In the genomic region with DNA sequence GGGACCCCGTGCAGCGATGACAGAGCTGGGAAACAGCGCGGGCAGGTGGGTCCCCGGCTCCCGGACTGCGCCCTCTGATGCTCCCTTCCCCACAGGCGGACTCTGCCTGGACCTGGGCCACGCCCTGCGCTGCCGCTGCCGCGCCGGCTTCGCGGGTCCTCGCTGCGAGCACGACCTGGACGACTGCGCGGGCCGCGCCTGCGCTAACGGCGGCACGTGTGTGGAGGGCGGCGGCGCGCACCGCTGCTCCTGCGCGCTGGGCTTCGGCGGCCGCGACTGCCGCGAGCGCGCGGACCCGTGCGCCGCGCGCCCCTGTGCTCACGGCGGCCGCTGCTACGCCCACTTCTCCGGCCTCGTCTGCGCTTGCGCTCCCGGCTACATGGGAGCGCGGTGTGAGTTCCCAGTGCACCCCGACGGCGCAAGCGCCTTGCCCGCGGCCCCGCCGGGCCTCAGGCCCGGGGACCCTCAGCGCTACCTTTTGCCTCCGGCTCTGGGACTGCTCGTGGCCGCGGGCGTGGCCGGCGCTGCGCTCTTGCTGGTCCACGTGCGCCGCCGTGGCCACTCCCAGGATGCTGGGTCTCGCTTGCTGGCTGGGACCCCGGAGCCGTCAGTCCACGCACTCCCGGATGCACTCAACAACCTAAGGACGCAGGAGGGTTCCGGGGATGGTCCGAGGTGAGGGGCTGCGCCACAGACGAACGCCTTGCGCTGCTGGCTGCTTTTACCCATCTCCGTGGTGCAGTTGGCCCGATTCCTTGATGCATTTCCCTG, we compare ENCODE assay signal across 1 cellular context.
TF ChIP-seq lines count a peak whose summit lies in the region.

No MANE protein-coding gene starts in this region.

TF ChIP-seq in HepG2, 621 proteins besides CTCF, POLR2A, EP300 and RAD21 (continued from another document and continues in another):
- TF ChIP-seq, protein P1, sequence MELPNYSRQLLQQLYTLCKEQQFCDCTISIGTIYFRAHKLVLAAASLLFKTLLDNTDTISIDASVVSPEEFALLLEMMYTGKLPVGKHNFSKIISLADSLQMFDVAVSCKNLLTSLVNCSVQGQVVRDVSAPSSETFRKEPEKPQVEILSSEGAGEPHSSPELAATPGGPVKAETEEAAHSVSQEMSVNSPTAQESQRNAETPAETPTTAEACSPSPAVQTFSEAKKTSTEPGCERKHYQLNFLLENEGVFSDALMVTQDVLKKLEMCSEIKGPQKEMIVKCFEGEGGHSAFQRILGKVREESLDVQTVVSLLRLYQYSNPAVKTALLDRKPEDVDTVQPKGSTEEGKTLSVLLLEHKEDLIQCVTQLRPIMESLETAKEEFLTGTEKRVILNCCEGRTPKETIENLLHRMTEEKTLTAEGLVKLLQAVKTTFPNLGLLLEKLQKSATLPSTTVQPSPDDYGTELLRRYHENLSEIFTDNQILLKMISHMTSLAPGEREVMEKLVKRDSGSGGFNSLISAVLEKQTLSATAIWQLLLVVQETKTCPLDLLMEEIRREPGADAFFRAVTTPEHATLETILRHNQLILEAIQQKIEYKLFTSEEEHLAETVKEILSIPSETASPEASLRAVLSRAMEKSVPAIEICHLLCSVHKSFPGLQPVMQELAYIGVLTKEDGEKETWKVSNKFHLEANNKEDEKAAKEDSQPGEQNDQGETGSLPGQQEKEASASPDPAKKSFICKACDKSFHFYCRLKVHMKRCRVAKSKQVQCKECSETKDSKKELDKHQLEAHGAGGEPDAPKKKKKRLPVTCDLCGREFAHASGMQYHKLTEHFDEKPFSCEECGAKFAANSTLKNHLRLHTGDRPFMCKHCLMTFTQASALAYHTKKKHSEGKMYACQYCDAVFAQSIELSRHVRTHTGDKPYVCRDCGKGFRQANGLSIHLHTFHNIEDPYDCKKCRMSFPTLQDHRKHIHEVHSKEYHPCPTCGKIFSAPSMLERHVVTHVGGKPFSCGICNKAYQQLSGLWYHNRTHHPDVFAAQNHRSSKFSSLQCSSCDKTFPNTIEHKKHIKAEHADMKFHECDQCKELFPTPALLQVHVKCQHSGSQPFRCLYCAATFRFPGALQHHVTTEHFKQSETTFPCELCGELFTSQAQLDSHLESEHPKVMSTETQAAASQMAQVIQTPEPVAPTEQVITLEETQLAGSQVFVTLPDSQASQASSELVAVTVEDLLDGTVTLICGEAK (IDR thresholded peaks at IDR 0.05) = no peak
- TF ChIP-seq, protein P1 (CRISPR knock-in tag; IDR thresholded peaks at IDR 0.05) = peak; percentile 69; the same call in 1 of the 2 replicates
- no peak for TF ChIP-seq ZBTB21 (CRISPR knock-in tag; IDR thresholded peaks at IDR 0.05)
- TF ChIP-seq ZBTB25 (CRISPR knock-in tag; IDR thresholded peaks at IDR 0.05) = no peak
- TF ChIP-seq GABPA (IDR thresholded peaks at IDR 0.05; ENCODE audit: low read depth, low read length) = no peak
- no peak for TF ChIP-seq GABPA (CRISPR knock-in tag; IDR thresholded peaks at IDR 0.05; ENCODE audit: low read depth)
- peak; percentile 95 for TF ChIP-seq ZBTB14 (CRISPR knock-in tag; IDR thresholded peaks at IDR 0.05)
- TF ChIP-seq HCFC1 (IDR thresholded peaks at IDR 0.05; ENCODE audit: low read depth, low read length) = no peak
- no peak for TF ChIP-seq ZBTB8A (CRISPR knock-in tag; IDR thresholded peaks at IDR 0.05; ENCODE audit: borderline replicate concordance, low read depth)
- TF ChIP-seq ZNF160 (CRISPR knock-in tag; IDR thresholded peaks at IDR 0.05) = peak; percentile 88; the same call in 1 of the 2 replicates
- no peak for TF ChIP-seq ZNF75D (CRISPR knock-in tag; IDR thresholded peaks at IDR 0.05; ENCODE audit: borderline replicate concordance)
- no peak for TF ChIP-seq PCBP1 (IDR thresholded peaks at IDR 0.05; ENCODE audit: borderline replicate concordance, low read depth, low read length)
- no peak for TF ChIP-seq MLLT10 (CRISPR knock-in tag; IDR thresholded peaks at IDR 0.05)
- peak; percentile 49; the same call in 1 of the 2 replicates for TF ChIP-seq TP53 (CRISPR knock-in tag; conservative IDR thresholded peaks at IDR 0.05)
- TF ChIP-seq, protein P2, sequence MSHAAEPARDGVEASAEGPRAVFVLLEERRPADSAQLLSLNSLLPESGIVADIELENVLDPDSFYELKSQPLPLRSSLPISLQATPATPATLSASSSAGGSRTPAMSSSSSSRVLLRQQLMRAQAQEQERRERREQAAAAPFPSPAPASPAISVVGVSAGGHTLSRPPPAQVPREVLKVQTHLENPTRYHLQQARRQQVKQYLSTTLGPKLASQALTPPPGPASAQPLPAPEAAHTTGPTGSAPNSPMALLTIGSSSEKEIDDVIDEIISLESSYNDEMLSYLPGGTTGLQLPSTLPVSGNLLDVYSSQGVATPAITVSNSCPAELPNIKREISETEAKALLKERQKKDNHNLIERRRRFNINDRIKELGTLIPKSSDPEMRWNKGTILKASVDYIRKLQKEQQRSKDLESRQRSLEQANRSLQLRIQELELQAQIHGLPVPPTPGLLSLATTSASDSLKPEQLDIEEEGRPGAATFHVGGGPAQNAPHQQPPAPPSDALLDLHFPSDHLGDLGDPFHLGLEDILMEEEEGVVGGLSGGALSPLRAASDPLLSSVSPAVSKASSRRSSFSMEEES (CRISPR knock-in tag; IDR thresholded peaks at IDR 0.05) = no peak; the same call in 1 of the 2 replicates
- TF ChIP-seq ZNF652 (CRISPR knock-in tag; IDR thresholded peaks at IDR 0.05; ENCODE audit: borderline replicate concordance, low read depth) = no peak
- TF ChIP-seq SRSF4 (IDR thresholded peaks at IDR 0.05; ENCODE audit: low read depth, low read length, poor library complexity, severe bottlenecking) = no peak
- no peak for TF ChIP-seq ZFP1 (CRISPR knock-in tag; IDR thresholded peaks at IDR 0.05)
- TF ChIP-seq RXRA (CRISPR knock-in tag; IDR thresholded peaks at IDR 0.05) = no peak
- TF ChIP-seq ZNF275 (CRISPR knock-in tag; IDR thresholded peaks at IDR 0.05; ENCODE audit: borderline replicate concordance) = no peak; the same call in 1 of the 2 replicates
- TF ChIP-seq PAF1 (CRISPR knock-in tag; IDR thresholded peaks at IDR 0.05) = no peak
- no peak for TF ChIP-seq MTF2 (CRISPR knock-in tag; IDR thresholded peaks at IDR 0.05; ENCODE audit: borderline replicate concordance)
- no peak; the same call in 1 of the 2 replicates for TF ChIP-seq ATF2 (CRISPR knock-in tag; IDR thresholded peaks at IDR 0.05)
- TF ChIP-seq FOXP1 (IDR thresholded peaks at IDR 0.05) = no peak
- TF ChIP-seq FOXP1 (CRISPR knock-in tag; IDR thresholded peaks at IDR 0.05) = no peak
- TF ChIP-seq ZNF180 (CRISPR knock-in tag; IDR thresholded peaks at IDR 0.05; ENCODE audit: borderline replicate concordance, low read depth) = peak; percentile 58; the same call in 1 of the 2 replicates
- no peak for TF ChIP-seq ZNF121 (CRISPR knock-in tag; IDR thresholded peaks at IDR 0.05)
- TF ChIP-seq NFRKB (IDR thresholded peaks at IDR 0.05) = no peak
- peak; percentile 89 for TF ChIP-seq TEF (CRISPR knock-in tag; IDR thresholded peaks at IDR 0.05)
- TF ChIP-seq YEATS2 (CRISPR knock-in tag; IDR thresholded peaks at IDR 0.05; ENCODE audit: borderline replicate concordance) = no peak
- TF ChIP-seq, protein P3, sequence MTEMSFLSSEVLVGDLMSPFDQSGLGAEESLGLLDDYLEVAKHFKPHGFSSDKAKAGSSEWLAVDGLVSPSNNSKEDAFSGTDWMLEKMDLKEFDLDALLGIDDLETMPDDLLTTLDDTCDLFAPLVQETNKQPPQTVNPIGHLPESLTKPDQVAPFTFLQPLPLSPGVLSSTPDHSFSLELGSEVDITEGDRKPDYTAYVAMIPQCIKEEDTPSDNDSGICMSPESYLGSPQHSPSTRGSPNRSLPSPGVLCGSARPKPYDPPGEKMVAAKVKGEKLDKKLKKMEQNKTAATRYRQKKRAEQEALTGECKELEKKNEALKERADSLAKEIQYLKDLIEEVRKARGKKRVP (CRISPR knock-in tag; IDR thresholded peaks at IDR 0.05) = peak in 1 of 2 experiments; percentile 78; a peak in 2 of 4 replicates
- no peak for TF ChIP-seq MAFK (conservative IDR thresholded peaks at IDR 0.05 in 1 of 2, IDR thresholded peaks at IDR 0.05 in 1 of 2; ENCODE audit: low read length in 2 of 2)
- no peak for TF ChIP-seq TRAFD1 (CRISPR knock-in tag; IDR thresholded peaks at IDR 0.05; ENCODE audit: borderline replicate concordance)
- no peak; the same call in 1 of the 2 replicates for TF ChIP-seq ZNF124 (CRISPR knock-in tag; IDR thresholded peaks at IDR 0.05)
- TF ChIP-seq KDM5A (IDR thresholded peaks at IDR 0.05; ENCODE audit: borderline replicate concordance, low read length) = no peak
- TF ChIP-seq FOXA1 (IDR thresholded peaks at IDR 0.05) = no peak
- TF ChIP-seq FOXA1 (CRISPR knock-in tag; IDR thresholded peaks at IDR 0.05) = no peak
- TF ChIP-seq ZBTB7A (CRISPR knock-in tag; IDR thresholded peaks at IDR 0.05) = 0 out of 2 replicates have a peak, but pooled peaks have one; percentile 33
